Comparison of ENCODE assay signal across 8 cellular contexts in genomic region chr4:169611991-169612868, GRCh38. TPM values are rescaled to one million over a fixed set of nuclear protein-coding genes. Genes with fewer than 3 reads are reported as not detected.
A peak's percentile ranks its signal among the peaks of the same experiment; 100 is the strongest.
DNase-seq lines count a peak whose midpoint lies in the region; ATAC-seq, FAIRE-seq and TF ChIP-seq lines count a peak whose summit lies in the region.

TSS of gene NEK1 (minus strand) at chr4:169612583. CDS start at chr4:169602630, 9,953 bp downstream.

- peak within 1 kb of the TSS; percentile 78 to 95 for H3K4me3 ChIP-seq in cardiac fibroblast (replicated peaks in 1 of 2; ENCODE audit: low read depth in 2 of 2, low read length in 2 of 2)

- ATAC-seq in GM19023 (IDR thresholded peaks at IDR 0.05; ENCODE audit: unreplicated experiment) (peak; percentile 98), HG03196 (IDR thresholded peaks at IDR 0.05; ENCODE audit: unreplicated experiment) (peak; percentile 93), activated B cell treated with CpG ODN at 0.5 μM for 24 hours (ENCODE audit: low read depth) (peak; percentile 90)

- peaks cover 27% of the 10 kb centered on the region for H3K4me1 Mint-ChIP-seq in activated B cell treated with CpG ODN at 0.5 μM for 24 hours

- CTCF ChIA-PET in activated B cell treated with CpG ODN at 0.5 μM for 24 hours (lab: Charles Lee), result interaction anchor here (0.9 to 2.4 kb wide), 13 partner anchors 9 to 688 kb away, joined by 3 to 20 read pairs (median 4); partner anchors contain the start of gene CLCN3

- no peaks in the 10 kb centered on the region for H3K27me3 Mint-ChIP-seq in activated B cell treated with CpG ODN at 0.5 μM for 24 hours

- no peaks in the 10 kb centered on the region for H3K9me3 Mint-ChIP-seq in activated B cell treated with CpG ODN at 0.5 μM for 24 hours

- POLR2A ChIA-PET in activated B cell treated with CpG ODN at 0.5 μM for 24 hours (lab: Charles Lee), result interaction anchor here (0.5 to 4.2 kb wide), 9 partner anchors 9 to 1132 kb away, joined by 3 to 34 read pairs (median 7); partner anchors contain the start of genes CBR4, CLCN3, DDX60L and MFAP3L

- intact Hi-C loops in activated B cell treated with CpG ODN at 0.5 μM for 24 hours (cut with micrococcal nuclease), result loop anchor here (1.0 to 5.0 kb wide), 10 partner anchors 8 to 1295 kb away; partner anchors contain the start of genes CBR4, CLCN3, DDX60L and HPF1

- H3K27ac Mint-ChIP-seq in activated B cell treated with CpG ODN at 0.5 μM for 24 hours, result peak within 1 kb of the TSS; percentile 99

- DNase-seq in AG08395 (ENCODE audit: low spot score), result peak; percentile 91
- DNase-seq in NCI-H345 (lab: John Stamatoyannopoulos, UW), result peak; percentile 90
- DNase-seq in activated B cell treated with CpG ODN at 0.5 μM for 24 hours, result peak; percentile 85
- DNase-seq in cardiac fibroblast (ENCODE audit: low read depth in 2 of 2), result peak; percentile 88 to 91
- DNase-seq in stimulated activated CD4-positive, alpha-beta T cell treated with anti-CD3 and anti-CD28 coated beads, Interleukin-12 subunit alpha, Interleukin-12 subunit beta, amount 100 ng/mL, for 4 hours, result peak; percentile 88

- peak; percentile 17 for FAIRE-seq in islet of Langerhans (lab: Jason Lieb, UNC)

- peaks cover 7% of the 10 kb centered on the region for H3K36me3 Mint-ChIP-seq in activated B cell treated with CpG ODN at 0.5 μM for 24 hours (ENCODE audit: low read depth)

- peak within 1 kb of the TSS; percentile 99 for H3K4me3 Mint-ChIP-seq in activated B cell treated with CpG ODN at 0.5 μM for 24 hours

- TF ChIP-seq CTCF in activated B cell treated with CpG ODN at 0.5 μM for 24 hours (IDR thresholded peaks at IDR 0.05) (no peak), cardiac fibroblast (IDR thresholded peaks at IDR 0.05; ENCODE audit: low read depth, low read length) (no peak)

RNA-seq across cellular contexts. Expression of gene NEK1, which starts in this region (rescaled TPM):
- 11.3 and 14.3 TPM in 2 replicates for total RNA-seq in activated B cell treated with CpG ODN at 0.5 μM for 24 hours

Comparison
In these comparisons a context has a peak if more than half of its experiments do, and no peak if none do; other contexts are left out.
1. Peak in every context shown above with its lines: DNase-seq, ATAC-seq and H3K4me3 ChIP-seq.